In the genomic region with DNA sequence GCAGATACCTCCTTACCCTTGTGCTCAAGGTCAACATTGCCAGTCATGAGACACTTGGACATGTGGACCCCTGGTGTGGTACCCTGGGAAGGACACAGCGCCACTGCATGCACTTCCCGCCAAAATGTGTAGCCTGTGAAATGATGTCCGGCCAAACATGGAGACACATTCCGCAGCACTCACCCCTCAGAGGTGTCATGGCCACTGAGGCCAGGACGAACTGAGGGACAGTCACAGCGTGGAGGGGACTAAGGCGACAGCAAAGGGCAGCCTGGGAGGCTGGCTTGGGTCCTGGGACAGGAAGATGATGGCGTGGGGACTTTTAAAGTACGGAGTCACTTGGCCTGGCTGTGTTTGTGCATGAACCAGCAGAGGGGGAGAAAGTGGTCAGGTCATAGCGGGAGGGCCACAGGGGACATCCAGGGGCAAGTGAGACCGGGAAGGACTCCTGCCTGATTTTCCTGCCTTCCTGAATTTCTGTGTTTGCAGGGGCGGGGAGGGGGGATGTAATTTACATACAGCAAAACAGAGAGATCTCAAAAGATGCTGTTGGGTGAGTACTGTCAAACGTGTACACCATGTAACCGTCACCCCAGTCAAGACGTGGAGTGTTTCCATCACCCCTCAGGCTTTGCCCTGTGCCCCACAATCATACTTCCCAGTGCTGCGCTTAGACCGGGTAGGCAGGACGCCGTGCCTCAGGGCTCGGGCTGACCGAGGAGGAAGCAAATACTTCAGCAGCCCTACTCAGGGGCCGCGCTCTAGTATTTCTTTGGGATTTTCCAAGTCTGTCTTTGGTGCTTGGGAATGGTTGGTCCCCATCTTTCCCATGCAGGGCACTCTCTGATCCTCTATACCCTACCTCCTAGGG, we compare ENCODE assay signal across 1 cellular context.
TF ChIP-seq lines count a peak whose summit lies in the region.

No MANE protein-coding gene starts in this region.

TF ChIP-seq in IMR-90, 13 proteins besides CTCF, POLR2A, EP300 and RAD21:
- TF ChIP-seq USF2 (IDR thresholded peaks at IDR 0.05; ENCODE audit: low read depth, low read length) (no peak), FOS (IDR thresholded peaks at IDR 0.05; ENCODE audit: low read depth, low read length) (no peak), SMC3 (IDR thresholded peaks at IDR 0.05; ENCODE audit: low read depth, low read length) (no peak), NFE2L2 (IDR thresholded peaks at IDR 0.05; ENCODE audit: low read depth, low read length) (no peak), CEBPB (IDR thresholded peaks at IDR 0.05; ENCODE audit: low read depth, low read length) (no peak), CHD1 (IDR thresholded peaks at IDR 0.05; ENCODE audit: low read depth, low read length) (no peak), RCOR1 (IDR thresholded peaks at IDR 0.05; ENCODE audit: insufficient replicate concordance, low read length) (no peak), MAFK (IDR thresholded peaks at IDR 0.05; ENCODE audit: low read depth, low read length) (no peak), RFX5 (IDR thresholded peaks at IDR 0.05; ENCODE audit: low read depth, low read length) (no peak), MAZ (IDR thresholded peaks at IDR 0.05; ENCODE audit: borderline replicate concordance, low read depth, low read length) (no peak), MXI1 (IDR thresholded peaks at IDR 0.05; ENCODE audit: borderline replicate concordance, low read depth, low read length) (no peak), BHLHE40 (IDR thresholded peaks at IDR 0.05; ENCODE audit: low read depth, low read length) (no peak), ELK1 (IDR thresholded peaks at IDR 0.05; ENCODE audit: borderline replicate concordance, low read depth, low read length) (no peak)
